ENCODE assay signal across 19 cellular contexts in the genomic region with DNA sequence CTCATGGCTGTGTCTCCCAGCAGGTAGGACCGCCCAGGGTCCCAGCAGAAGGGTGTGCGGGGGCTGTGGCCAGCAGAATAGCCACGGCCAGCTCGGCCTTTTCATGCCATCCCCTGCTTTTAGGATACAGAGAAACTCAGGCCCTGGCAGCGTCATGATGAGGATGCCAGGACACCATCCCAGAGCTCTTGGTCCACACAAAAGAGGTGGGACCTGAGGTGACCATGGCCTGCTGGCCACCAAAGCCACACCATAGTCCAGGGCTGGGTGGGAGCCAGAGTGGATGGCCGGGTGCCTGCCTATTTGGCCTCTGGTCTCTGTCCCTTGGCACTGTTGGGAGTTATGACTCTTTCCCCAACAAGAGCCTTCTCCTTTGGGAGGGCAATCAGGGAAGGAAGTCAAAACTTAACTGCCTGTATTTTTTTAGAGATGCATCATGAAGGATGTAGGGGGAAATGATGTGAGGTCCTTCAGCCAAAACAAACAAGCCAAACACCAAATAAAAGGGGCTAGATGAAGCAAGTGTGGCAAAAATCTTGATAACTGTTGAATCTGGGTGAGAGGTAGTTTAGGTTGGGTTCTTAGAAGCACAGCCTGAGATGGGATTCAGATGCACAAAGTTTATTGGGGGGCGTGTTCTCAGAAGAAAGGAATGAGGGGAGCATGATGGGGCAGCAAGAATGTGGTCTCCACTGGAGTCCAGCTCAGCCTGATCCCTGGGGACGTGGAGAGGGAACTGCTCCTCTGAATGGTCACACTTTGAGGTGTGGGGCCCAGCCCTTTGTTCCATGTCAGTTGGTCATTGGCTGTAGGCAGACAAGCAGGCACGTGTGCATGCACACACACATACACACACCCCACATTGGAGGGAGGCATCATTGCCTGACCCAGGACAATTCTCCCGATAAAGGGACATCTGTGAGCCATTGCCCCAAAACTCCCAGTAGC. TPM values are rescaled to one million over a fixed set of nuclear protein-coding genes. Genes with fewer than 3 reads are reported as not detected.
DNase-seq lines count a peak whose midpoint lies in the region; ATAC-seq and TF ChIP-seq lines count a peak whose summit lies in the region.
"Had no signal": no experiment of that assay in that cellular context is flagged by ENCODE, and none has a peak within 500 bp of the region (broad histone marks: within the 10 kb centered on the region; RNA-seq: fewer than 3 reads in every experiment).

No MANE protein-coding gene starts in this region.

- in situ Hi-C loops in Panc1 (cut with HindIII; ENCODE audit: low pct_unique_long_range_greater_than_20kb, low sequenced_read_pairs): no loop called here

- H3K9ac ChIP-seq in skeletal muscle satellite cell (ENCODE audit: low read depth, low read length): no peak overlapping the region

- POLR2A ChIA-PET in Panc1 (lab: Charles Lee): interaction anchor here (0.6 kb wide), 2 partner anchors 55 to 193 kb away, joined by 3 to 4 read pairs; no protein-coding TSS in a partner anchor

- H3K9me3 ChIP-seq in Panc1 (ENCODE audit: control insufficient read depth, insufficient read depth, low read depth, low read length) (no peaks in the 10 kb centered on the region), skeletal muscle satellite cell (replicated peaks; ENCODE audit: low read length) (no peaks in the 10 kb centered on the region)
- H3K9me3 ChIP-seq: Caco-2, gastrocnemius medialis, mucosa of descending colon, pancreas had no signal

- peaks cover 57% of the 10 kb centered on the region for H3K4me1 ChIP-seq in Panc1 (ENCODE audit: control insufficient read depth, insufficient read depth, low read length)
- H3K4me1 ChIP-seq in skeletal muscle satellite cell (ENCODE audit: control insufficient read depth, insufficient read depth, low read length): peaks cover 38% of the 10 kb centered on the region
- H3K4me1 ChIP-seq: Caco-2, pancreas had no signal

- ATAC-seq in Panc1 (no peak), left lobe of liver (peak; percentile 82)
- ATAC-seq: gastrocnemius medialis, mucosa of descending colon, pancreas had no signal

- H3K27me3 ChIP-seq in Panc1 (ENCODE audit: control insufficient read depth, insufficient read depth, low read length) (no peaks in the 10 kb centered on the region), skeletal muscle satellite cell (ENCODE audit: control insufficient read depth, insufficient read depth, low read length) (no peaks in the 10 kb centered on the region)
- H3K27me3 ChIP-seq: brain microvascular endothelial cell, gastrocnemius medialis, pancreas had no signal

- peak; percentile 41 for DNase-seq in AG20443 (ENCODE audit: low spot score)
- no peak for DNase-seq in Panc1 (ENCODE audit: low read depth, low spot score)
- peak; percentile 88 for DNase-seq in left lobe of liver (ENCODE audit: low spot score)
- no peak for DNase-seq in midbrain (lab: John Stamatoyannopoulos, UW)
- no peak for DNase-seq in DMS79 (lab: John Stamatoyannopoulos, UW)
- DNase-seq in HuH-7.5 (ENCODE audit: low spot score): no peak
- no peak for DNase-seq in AG08396 (ENCODE audit: low spot score)
- DNase-seq: activated CD4-positive, alpha-beta T cell treated with anti-CD3 and anti-CD28 coated beads for 1 hour; activated naive CD4-positive, alpha-beta T cell treated with Interleukin-2 at 50 U/mL for 16 hours; brain microvascular endothelial cell; Caco-2; effector CD4-positive, alpha-beta T cell; gastrocnemius medialis; immature natural killer cell; mucosa of descending colon; NCI-H2081 treated with DMSO at 0.1 percent for 48 hours; pancreas; RPMI8226 had no signal

- H3K36me3 ChIP-seq in Panc1 (ENCODE audit: control insufficient read depth, insufficient read depth, low read length): no peaks in the 10 kb centered on the region
- peaks cover 6% of the 10 kb centered on the region for H3K36me3 ChIP-seq in skeletal muscle satellite cell (ENCODE audit: insufficient read depth, low read length)
- H3K36me3 ChIP-seq: brain microvascular endothelial cell, gastrocnemius medialis, pancreas had no signal

- TF ChIP-seq CTCF in Panc1 (IDR thresholded peaks at IDR 0.05): no peak

- CTCF ChIA-PET in Panc1 (lab: Charles Lee): no interaction called here

- H3K4me3 ChIP-seq in Panc1 (ENCODE audit: low read depth in 2 of 2, low read length in 2 of 2): no peak overlapping the region
- no peak overlapping the region for H3K4me3 ChIP-seq in skeletal muscle satellite cell (ENCODE audit: low read length)
- H3K4me3 ChIP-seq: gastrocnemius medialis, mucosa of descending colon, pancreas had no signal

- H3K4me2 ChIP-seq in skeletal muscle satellite cell (ENCODE audit: low read length): peak overlapping the region; percentile 22

- TSS peak; percentile 9 for BruUV-seq in Panc1 (replicated peaks; lab: Mats Ljungman, UMichigan)

- intact Hi-C loops in Panc1 (cut with micrococcal nuclease; ENCODE audit: unreplicated experiment): no loop called here

- no peak overlapping the region for H3K27ac ChIP-seq in Panc1 (ENCODE audit: low read length)
- H3K27ac ChIP-seq: brain microvascular endothelial cell, pancreas had no signal

RNA-seq across cellular contexts. Expression of a gene that starts 33.2 kb away (rescaled TPM):
- 45.9 TPM for total RNA-seq in Panc1 (2021; ENCODE audit: unreplicated experiment)
- 52.1 TPM for polyA plus RNA-seq in Panc1 (2012; ENCODE audit: insufficient read length)
- total RNA-seq in left lobe of liver: 16.2 TPM
- 9.6 and 15.9 TPM in 2 replicates for total RNA-seq in skeletal muscle satellite cell (2012; rRNA removed)
- polyA plus RNA-seq: immature natural killer cell had no signal

Comparison
In these comparisons a context has a peak if more than half of its experiments do, and no peak if none do; other contexts are left out.
1. DNase-seq: peak in AG20443 (single experiment) and left lobe of liver (single experiment); none in Panc1 (single experiment), midbrain (single experiment), DMS79 (single experiment), HuH-7.5 (single experiment) and AG08396 (single experiment).